ENCODE assay signal across 31 cellular contexts in the genomic region with DNA sequence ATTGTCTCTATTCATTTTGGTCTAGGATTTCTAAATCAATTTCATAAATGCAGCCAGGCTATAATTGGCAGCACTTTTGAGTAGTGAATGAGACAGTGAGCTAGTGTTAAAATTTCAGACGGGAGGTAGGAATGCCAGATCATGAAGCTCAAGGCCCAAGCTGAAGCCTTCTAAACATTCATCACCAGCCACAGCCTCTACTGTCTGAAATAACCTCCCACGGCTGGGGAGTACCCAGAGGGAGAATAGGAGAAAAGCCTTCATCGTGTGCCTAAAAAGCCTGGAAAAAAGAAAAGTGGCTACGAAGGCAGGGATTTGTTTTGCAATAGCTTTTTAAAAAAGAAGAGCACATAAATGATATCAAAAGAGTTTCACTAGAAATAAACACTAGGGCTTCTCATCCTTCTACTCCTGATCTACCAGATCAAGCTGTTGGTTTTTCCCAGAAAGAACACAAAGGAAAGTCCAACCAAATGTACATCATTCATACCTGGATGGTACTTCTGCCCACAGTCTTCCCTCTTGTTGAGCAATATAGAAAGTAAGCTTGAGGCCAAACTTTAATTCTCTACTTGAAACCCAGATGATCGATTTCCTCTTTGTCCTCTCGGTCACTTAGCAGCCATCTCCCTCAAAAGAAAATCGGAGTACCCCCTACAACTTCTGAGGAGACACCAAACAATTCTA. TPM values are rescaled to one million over a fixed set of nuclear protein-coding genes. Genes with fewer than 3 reads are reported as not detected.
A peak's percentile ranks its signal among the peaks of the same experiment; 100 is the strongest.
DNase-seq lines count a peak whose midpoint lies in the region; ATAC-seq and TF ChIP-seq lines count a peak whose summit lies in the region.
"Had no signal": no experiment of that assay in that cellular context is flagged by ENCODE, and none has a peak within 500 bp of the region (broad histone marks: within the 10 kb centered on the region; RNA-seq: fewer than 3 reads in every experiment).

No MANE protein-coding gene starts in this region.

- H3K4me1 ChIP-seq in Karpas-422 (ENCODE audit: low read length) (peaks cover 76% of the 10 kb centered on the region), neural progenitor cell (peaks cover 17% of the 10 kb centered on the region), upper lobe of right lung (peaks cover 18% of the 10 kb centered on the region)
- H3K4me1 ChIP-seq in naive thymus-derived CD4-positive, alpha-beta T cell (ENCODE audit: control insufficient read depth in 2 of 2, insufficient read depth in 2 of 2, low read length in 2 of 2), result no peaks in the 10 kb centered on the region
- H3K4me1 ChIP-seq: right lobe of liver had no signal

- peak; percentile 68 for ATAC-seq in activated T-helper 17 cell treated with anti-CD3 and anti-CD28 coated beads, Interleukin-2, amount 50 U/mL, for 72 hours (replicated peaks)
- no peak for ATAC-seq in upper lobe of right lung
- no peak for ATAC-seq in naive thymus-derived CD4-positive, alpha-beta T cell
- ATAC-seq in HG03439 (IDR thresholded peaks at IDR 0.05; ENCODE audit: unreplicated experiment), result no peak
- ATAC-seq: A549, mucosa of descending colon, right lobe of liver had no signal

- H3K4me2 ChIP-seq in Karpas-422 (ENCODE audit: low read depth, low read length, poor library complexity, severe bottlenecking), result peak overlapping the region; percentile 49
- no peak overlapping the region for H3K4me2 ChIP-seq in neural progenitor cell
- H3K4me2 ChIP-seq: A549, PC-9 had no signal

- DNase-seq in CD14-positive monocyte (ENCODE audit: low spot score) (no peak), Karpas-422 (no peak), neural progenitor cell (ENCODE audit: low spot score) (no peak), upper lobe of right lung (no peak), HPDE6-E6E7 (ENCODE audit: extremely low spot score) (no peak)
- no peak for DNase-seq in naive thymus-derived CD4-positive, alpha-beta T cell
- DNase-seq: activated CD4-positive, alpha-beta T cell treated with anti-CD3 and anti-CD28 coated beads, Interleukin-2, amount 50 U/mL, for 1 hour; activated naive CD4-positive, alpha-beta T cell treated with anti-CD3 and anti-CD28 coated beads, Interleukin-2, amount 50 U/mL, for 16 hours; amygdala; BE2C; DMS53; effector CD8-positive, alpha-beta T cell; erythroblast; head of caudate nucleus; KBM-7; kidney; mucosa of descending colon; NCI-H146; NCI-H510A treated with DMSO at 0.1 percent for 48 hours; PC-9; right lobe of liver; SHP77; stimulated activated CD4-positive, alpha-beta T cell treated with anti-CD3 and anti-CD28 coated beads, Interleukin-4, amount 100 ng/mL, for 24 hours; stimulated activated naive CD4-positive, alpha-beta T cell; WERI-Rb-1 had no signal

- H2AFZ ChIP-seq in Karpas-422 (ENCODE audit: low read length) (peak overlapping the region; percentile 66; the same call in 1 of the 2 replicates), neural progenitor cell (replicated peaks) (peak overlapping the region; percentile 74)
- H2AFZ ChIP-seq: PC-9 had no signal

- H3F3A ChIP-seq in neural progenitor cell (ENCODE audit: low read depth), result peaks cover 5% of the 10 kb centered on the region

- H3K36me3 ChIP-seq in Karpas-422 (ENCODE audit: insufficient read depth, low read length), result no peaks in the 10 kb centered on the region; the same call in 1 of the 2 replicates
- H3K36me3 ChIP-seq in neural progenitor cell, result no peaks in the 10 kb centered on the region
- no peaks in the 10 kb centered on the region for H3K36me3 ChIP-seq in upper lobe of right lung
- no peaks in the 10 kb centered on the region for H3K36me3 ChIP-seq in naive thymus-derived CD4-positive, alpha-beta T cell (ENCODE audit: control insufficient read depth in 2 of 3, insufficient read depth in 3 of 3, low read length in 3 of 3)
- H3K36me3 ChIP-seq: BE2C, right lobe of liver, thoracic aorta, vagina, WERI-Rb-1 had no signal

- H3K79me2 ChIP-seq in Karpas-422 (ENCODE audit: low read length) (no peaks in the 10 kb centered on the region), neural progenitor cell (ENCODE audit: low read depth) (no peaks in the 10 kb centered on the region)

- H3K4me1 Mint-ChIP-seq in CD14-positive monocyte, result peaks cover 39% of the 10 kb centered on the region
- H3K4me1 Mint-ChIP-seq in activated T-helper 17 cell treated with anti-CD3 and anti-CD28 coated beads, Interleukin-2, amount 50 U/mL, for 72 hours, result peaks cover 5% of the 10 kb centered on the region
- H3K4me1 Mint-ChIP-seq in neural progenitor cell, result peaks cover 14% of the 10 kb centered on the region
- H3K4me1 Mint-ChIP-seq in naive thymus-derived CD4-positive, alpha-beta T cell, result peaks cover 5 to 33% (median 22%) of the 10 kb centered on the region in 7 donors

- H3K4me3 Mint-ChIP-seq in CD14-positive monocyte (no peak overlapping the region), neural progenitor cell (no peak overlapping the region)
- H3K4me3 Mint-ChIP-seq in activated T-helper 17 cell treated with anti-CD3 and anti-CD28 coated beads, Interleukin-2, amount 50 U/mL, for 72 hours, result peak overlapping the region; percentile 15
- no peak overlapping the region for H3K4me3 Mint-ChIP-seq in naive thymus-derived CD4-positive, alpha-beta T cell

- peak overlapping the region; percentile 28 for H3K27ac ChIP-seq in Karpas-422 (ENCODE audit: low read length)
- no peak overlapping the region for H3K27ac ChIP-seq in neural progenitor cell
- H3K27ac ChIP-seq in upper lobe of right lung, result no peak overlapping the region
- no peak overlapping the region for H3K27ac ChIP-seq in naive thymus-derived CD4-positive, alpha-beta T cell (ENCODE audit: low read depth, low read length)
- H3K27ac ChIP-seq: PC-9, right lobe of liver, thoracic aorta, vagina, WERI-Rb-1 had no signal

- H3K9ac ChIP-seq in Karpas-422 (ENCODE audit: low read length) (peak overlapping the region; percentile 47), neural progenitor cell (no peak overlapping the region)

- intact Hi-C loops in CD14-positive monocyte (cut with micrococcal nuclease) (loop anchor here in 1 of 2 donors (5.0 kb wide), 1 partner anchor 48 kb away; the partner anchor contains the start of gene SLC39A10), upper lobe of right lung (cut with DNase I) (no loop called here)
- intact Hi-C loops in naive thymus-derived CD4-positive, alpha-beta T cell (cut with micrococcal nuclease), result no loop called here

- CTCF ChIA-PET in naive thymus-derived CD4-positive, alpha-beta T cell (lab: Charles Lee), result interaction anchor here (0.5 to 0.6 kb wide), 3 partner anchors 11 to 516 kb away, joined by 3 to 5 read pairs (median 3); no protein-coding TSS in a partner anchor

- no peaks in the 10 kb centered on the region for H3K9me2 ChIP-seq in Karpas-422 (replicated peaks; ENCODE audit: insufficient read depth, low read length)

- no peaks in the 10 kb centered on the region for H3K27me3 Mint-ChIP-seq in CD14-positive monocyte (ENCODE audit: low read depth in 3 of 3)
- H3K27me3 Mint-ChIP-seq in activated T-helper 17 cell treated with anti-CD3 and anti-CD28 coated beads, Interleukin-2, amount 50 U/mL, for 72 hours, result no peaks in the 10 kb centered on the region
- H3K27me3 Mint-ChIP-seq in neural progenitor cell (ENCODE audit: insufficient read depth, low read depth), result no peaks in the 10 kb centered on the region
- H3K27me3 Mint-ChIP-seq in naive thymus-derived CD4-positive, alpha-beta T cell, result no peaks in the 10 kb centered on the region
- H3K27me3 Mint-ChIP-seq: progenitor cell of endocrine pancreas had no signal

- H3K27me3 ChIP-seq in Karpas-422 (ENCODE audit: low read length), result no peaks in the 10 kb centered on the region
- H3K27me3 ChIP-seq in neural progenitor cell, result no peaks in the 10 kb centered on the region
- H3K27me3 ChIP-seq in upper lobe of right lung, result no peaks in the 10 kb centered on the region
- H3K27me3 ChIP-seq in naive thymus-derived CD4-positive, alpha-beta T cell (ENCODE audit: control insufficient read depth in 2 of 2, insufficient read depth in 2 of 2, low read length in 2 of 2), result no peaks in the 10 kb centered on the region
- H3K27me3 ChIP-seq: BE2C, right lobe of liver, vagina had no signal

- H4K20me1 ChIP-seq in Karpas-422 (ENCODE audit: insufficient read depth, low read depth, low read length) (no peaks in the 10 kb centered on the region), neural progenitor cell (ENCODE audit: low read depth) (no peaks in the 10 kb centered on the region)

- no peaks in the 10 kb centered on the region for H3K9me3 ChIP-seq in Karpas-422 (ENCODE audit: low read length)
- H3K9me3 ChIP-seq in neural progenitor cell (ENCODE audit: low read depth), result no peaks in the 10 kb centered on the region
- H3K9me3 ChIP-seq in upper lobe of right lung, result no peaks in the 10 kb centered on the region
- no peaks in the 10 kb centered on the region for H3K9me3 ChIP-seq in naive thymus-derived CD4-positive, alpha-beta T cell (ENCODE audit: control insufficient read depth in 2 of 3, low read length in 3 of 3)
- H3K9me3 ChIP-seq: A549, BE2C, mucosa of descending colon, right lobe of liver, thoracic aorta, vagina had no signal

- H3K27ac Mint-ChIP-seq in CD14-positive monocyte (peak overlapping the region in 5 of 7 donors; percentile 8 to 69 (median 50)), neural progenitor cell (no peak overlapping the region)
- peak overlapping the region; percentile 51 for H3K27ac Mint-ChIP-seq in activated T-helper 17 cell treated with anti-CD3 and anti-CD28 coated beads, Interleukin-2, amount 50 U/mL, for 72 hours
- H3K27ac Mint-ChIP-seq in naive thymus-derived CD4-positive, alpha-beta T cell, result no peak overlapping the region
- H3K27ac Mint-ChIP-seq: progenitor cell of endocrine pancreas had no signal

- H3K36me3 Mint-ChIP-seq in CD14-positive monocyte, result no peaks in the 10 kb centered on the region
- H3K36me3 Mint-ChIP-seq in activated T-helper 17 cell treated with anti-CD3 and anti-CD28 coated beads, Interleukin-2, amount 50 U/mL, for 72 hours (ENCODE audit: low read depth), result no peaks in the 10 kb centered on the region
- no peaks in the 10 kb centered on the region for H3K36me3 Mint-ChIP-seq in neural progenitor cell
- peaks cover 0 to 22% (median 0%) of the 10 kb centered on the region in 5 donors for H3K36me3 Mint-ChIP-seq in naive thymus-derived CD4-positive, alpha-beta T cell

- peak overlapping the region; percentile 22; the same call in 1 of the 2 replicates for H3K4me3 ChIP-seq in Karpas-422 (ENCODE audit: low read length)
- H3K4me3 ChIP-seq in neural progenitor cell, result no peak overlapping the region
- H3K4me3 ChIP-seq in upper lobe of right lung, result no peak overlapping the region
- H3K4me3 ChIP-seq in naive thymus-derived CD4-positive, alpha-beta T cell (ENCODE audit: low read length), result no peak overlapping the region
- H3K4me3 ChIP-seq: A549, mucosa of descending colon, PC-9, right lobe of liver, thoracic aorta, vagina had no signal

- no peak for TF ChIP-seq CTCF in CD14-positive monocyte (IDR thresholded peaks at IDR 0.05)
- no peak for TF ChIP-seq CTCF in neural progenitor cell (IDR thresholded peaks at IDR 0.05)
- TF ChIP-seq CTCF in upper lobe of right lung (IDR thresholded peaks at IDR 0.05), result no peak

- H3K9me3 Mint-ChIP-seq in CD14-positive monocyte, result peaks cover 0 to 2% (median 0%) of the 10 kb centered on the region in 7 donors
- no peaks in the 10 kb centered on the region for H3K9me3 Mint-ChIP-seq in activated T-helper 17 cell treated with anti-CD3 and anti-CD28 coated beads, Interleukin-2, amount 50 U/mL, for 72 hours
- H3K9me3 Mint-ChIP-seq in neural progenitor cell, result no peaks in the 10 kb centered on the region
- peaks cover 0 to 3% (median 0%) of the 10 kb centered on the region in 11 donors for H3K9me3 Mint-ChIP-seq in naive thymus-derived CD4-positive, alpha-beta T cell

- POLR2A ChIA-PET in naive thymus-derived CD4-positive, alpha-beta T cell (lab: Charles Lee), result interaction anchor here (0.7 to 1.0 kb wide), 3 partner anchors 11 to 459 kb away, joined by 3 read pairs; no protein-coding TSS in a partner anchor

RNA-seq across cellular contexts. Expression of gene SLC39A10, which starts 48.1 kb away (rescaled TPM):
- 1 to 10 TPM; 5.2 TPM for polyA plus RNA-seq in CD14-positive monocyte
- total RNA-seq in Karpas-422 (2014; rRNA removed; shearing (Covaris generic); ENCODE audit: low replicate concordance), result 55.1 and 112 TPM in 2 replicates
- total RNA-seq in activated T-helper 17 cell treated with anti-CD3 and anti-CD28 coated beads, Interleukin-2, amount 50 U/mL, for 72 hours, result 100 to 1,000 TPM in 1 of 2 donors, 10 to 100 TPM in 1; 62.2 to 102 TPM
- 179 and 253 TPM in 2 replicates for total RNA-seq in neural progenitor cell (ENCODE audit: low replicate concordance)
- total RNA-seq in upper lobe of right lung, result 29.4 TPM
- 10 to 100 TPM; 48.3 to 92.9 (median 60.7) TPM for total RNA-seq in naive thymus-derived CD4-positive, alpha-beta T cell
- polyA plus RNA-seq in naive thymus-derived CD4-positive, alpha-beta T cell, result 10 to 100 TPM in 1 of 2 donors, 1 to 10 TPM in 1; 6.6 to 17.1 TPM

Comparison
In these comparisons a context has a peak if more than half of its experiments do, and no peak if none do; other contexts are left out.
1. H3K27ac Mint-ChIP-seq: peak in CD14-positive monocyte (5 of 7) and activated T-helper 17 cell treated with anti-CD3 and anti-CD28 coated beads, Interleukin-2, amount 50 U/mL, for 72 hours (single experiment); none in neural progenitor cell (single experiment) and naive thymus-derived CD4-positive, alpha-beta T cell (0 of 9).